In genomic region chr12:55687746-55688145, GRCh38 we compare ENCODE assay signal across 17 cellular contexts. TPM values are rescaled to one million over a fixed set of nuclear protein-coding genes. Genes with fewer than 3 reads are reported as not detected.
DNase-seq lines count a peak whose midpoint lies in the region; ATAC-seq, FAIRE-seq and TF ChIP-seq lines count a peak whose summit lies in the region.
"Had no signal": no experiment of that assay in that cellular context is flagged by ENCODE, and none has a peak within 500 bp of the region (broad histone marks: within the 10 kb centered on the region; RNA-seq: fewer than 3 reads in every experiment).

No MANE protein-coding gene starts in this region.

- peak overlapping the region in 1 of 4 donors; percentile 5 for H3K27ac ChIP-seq in sigmoid colon
- H3K27ac ChIP-seq: HL-60, psoas muscle, SK-N-MC, thoracic aorta had no signal

- no peaks in the 10 kb centered on the region for H3K4me1 ChIP-seq in sigmoid colon

- FAIRE-seq in GM12891 (lab: Jason Lieb, UNC), result peak; percentile 82
- FAIRE-seq: frontal cortex, islet of Langerhans had no signal

- no peaks in the 10 kb centered on the region for H3K9me3 ChIP-seq in sigmoid colon
- H3K9me3 ChIP-seq: psoas muscle, thoracic aorta had no signal

- TF ChIP-seq POLR2A in GM12891 (IDR thresholded peaks at IDR 0.05; ENCODE audit: low read depth, low read length) (no peak), sigmoid colon (IDR thresholded peaks at IDR 0.05) (no peak)

- peaks cover 19 to 67% (median 30%) of the 10 kb centered on the region in 4 donors for H3K36me3 ChIP-seq in sigmoid colon

- DNase-seq in GM12891 (ENCODE audit: insufficient read length, low spot score), result no peak
- DNase-seq in activated T-cell treated with anti-CD3 and anti-CD28 coated beads for 48 hours (ENCODE audit: low read depth), result peak; percentile 26
- peak; percentile 43 for DNase-seq in sigmoid colon
- no peak for DNase-seq in NCI-H1436 treated with DMSO at 0.1 percent for 48 hours (lab: John Stamatoyannopoulos, UW)
- DNase-seq in islet precursor cell, result no peak
- no peak for DNase-seq in GF-D8 (lab: John Stamatoyannopoulos, UW)
- DNase-seq in GM10266 (ENCODE audit: extremely low spot score), result no peak
- DNase-seq: C1 segment of cervical spinal cord, endodermal cell, psoas muscle had no signal

- H3K4me3 ChIP-seq in sigmoid colon, result no peak overlapping the region
- H3K4me3 ChIP-seq: psoas muscle, SK-N-MC, thoracic aorta had no signal

- TF ChIP-seq CTCF in sigmoid colon (IDR thresholded peaks at IDR 0.05) (no peak), GM10266 (IDR thresholded peaks at IDR 0.05; ENCODE audit: control insufficient read depth, insufficient read depth, low read depth, missing control alignments) (no peak)

- no peak for TF ChIP-seq EP300 in sigmoid colon (IDR thresholded peaks at IDR 0.05)

- no peaks in the 10 kb centered on the region for H3K27me3 ChIP-seq in sigmoid colon

- intact Hi-C loops in sigmoid colon (cut with DNase I), result no loop called here

- ATAC-seq in GM18868 (IDR thresholded peaks at IDR 0.05; ENCODE audit: unreplicated experiment), result peak; percentile 74
- ATAC-seq: psoas muscle had no signal

TF ChIP-seq in GM12891, 5 proteins besides CTCF, POLR2A, EP300 and RAD21:
- TF ChIP-seq POU2F2 (IDR thresholded peaks at IDR 0.05; ENCODE audit: low read depth, low read length) (no peak; the same call in 1 of the 2 replicates), PAX5 (IDR thresholded peaks at IDR 0.05; ENCODE audit: insufficient read depth, low read length, severe bottlenecking) (peak; percentile 33)
TF ChIP-seq in GM12891: peak in this region for 1.

RNA-seq across cellular contexts. Expression of gene ITGA7, which starts 20.0 kb away (rescaled TPM):
- polyA plus RNA-seq in GM12891 (2012; ENCODE audit: low read depth, missing spikeins), result 4.3 TPM
- total RNA-seq in sigmoid colon, result 100 to 1,000 TPM in 3 of 4 donors, 10 to 100 TPM in 1; 66.6 to 588 (median 204) TPM
- polyA plus RNA-seq in sigmoid colon, result 10 to 100 TPM in 1 of 3 donors, 1 to 10 TPM in 2; 1.8 to 21.0 (median 3.6) TPM

RNA-seq across cellular contexts. Expression of gene BLOC1S1, which starts 28.1 kb away (rescaled TPM):
- 172 TPM for polyA plus RNA-seq in GM12891 (2012; ENCODE audit: low read depth, missing spikeins)
- 100 to 1,000 TPM; 173 to 356 (median 317) TPM for total RNA-seq in sigmoid colon
- 100 to 1,000 TPM; 329 to 655 (median 634) TPM for polyA plus RNA-seq in sigmoid colon

RNA-seq across cellular contexts. Expression of gene RDH5, which starts 32.4 kb away (rescaled TPM):
- polyA plus RNA-seq in GM12891 (2012; ENCODE audit: low read depth, missing spikeins), result 7.2 TPM
- total RNA-seq in sigmoid colon, result 10 to 100 TPM; 11.2 to 37.5 (median 32.1) TPM
- polyA plus RNA-seq in sigmoid colon, result 10 to 100 TPM in 2 of 3 donors, 1 to 10 TPM in 1; 8.4 to 34.4 (median 27.1) TPM

RNA-seq across cellular contexts. Expression of gene CD63, which starts 41.1 kb away (rescaled TPM):
- 172 TPM for polyA plus RNA-seq in GM12891 (2012; ENCODE audit: low read depth, missing spikeins)
- 100 to 1,000 TPM; 670 to 933 (median 849) TPM for total RNA-seq in sigmoid colon
- polyA plus RNA-seq in sigmoid colon, result 1,000 to 10,000 TPM in 1 of 3 donors, 100 to 1,000 TPM in 2; 450 to 1,058 (median 486) TPM

RNA-seq across cellular contexts. Expression of gene OR10P1, which starts 51.1 kb away (rescaled TPM):
- polyA plus RNA-seq in GM12891 (2012; ENCODE audit: low read depth, missing spikeins), result not detected
- not detected for total RNA-seq in sigmoid colon
- not detected for polyA plus RNA-seq in sigmoid colon
- total RNA-seq: endodermal cell, frontal cortex, G401, psoas muscle, thoracic aorta had no signal
- polyA plus RNA-seq: psoas muscle had no signal

Comparison
In these comparisons a context has a peak if more than half of its experiments do, and no peak if none do; other contexts are left out.
1. DNase-seq: peak in activated T-cell treated with anti-CD3 and anti-CD28 coated beads for 48 hours (single experiment) and sigmoid colon (single experiment); none in GM12891 (single experiment), NCI-H1436 treated with DMSO at 0.1 percent for 48 hours (single experiment), islet precursor cell (single experiment), GF-D8 (single experiment) and GM10266 (single experiment).